In the genomic region with DNA sequence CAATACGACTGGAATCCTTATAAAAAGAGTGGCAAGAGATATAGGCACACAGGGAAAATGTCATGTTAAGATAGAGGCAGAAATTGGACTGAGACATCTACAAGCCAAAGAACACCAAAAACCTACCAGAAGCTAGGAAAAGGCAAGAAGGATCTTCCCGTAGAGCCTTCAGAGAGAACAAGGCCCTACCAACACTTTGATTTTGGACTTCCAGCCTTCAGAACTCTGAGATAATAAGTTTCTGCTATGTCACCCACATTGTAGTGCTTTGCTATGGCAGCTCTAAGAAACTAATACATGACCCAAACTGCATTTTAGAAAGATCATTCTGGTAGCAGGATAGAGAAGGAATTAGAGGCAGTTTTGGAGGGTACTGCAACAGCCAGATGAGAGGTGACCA, we compare ENCODE assay signal across 24 cellular contexts. TPM values are rescaled to one million over a fixed set of nuclear protein-coding genes. Genes with fewer than 3 reads are reported as not detected.
"Had no signal": no experiment of that assay in that cellular context is flagged by ENCODE, and none has a peak within 500 bp of the region (broad histone marks: within the 10 kb centered on the region; RNA-seq: fewer than 3 reads in every experiment).

No MANE protein-coding gene starts in this region.

- DNase-seq: immature natural killer cell; kidney; left ventricle myocardium inferior; mucosa of descending colon; naive thymus-derived CD4-positive, alpha-beta T cell; ovary; stimulated activated CD4-positive, alpha-beta T cell treated with anti-CD3 and anti-CD28 coated beads, Interleukin-12 subunit alpha, Interleukin-12 subunit beta, amount 100 ng/mL, for 4 hours; stimulated activated CD4-positive, alpha-beta T cell treated with anti-CD3 and anti-CD28 coated beads, Interleukin-15, amount 100 ng/mL, for 24 hours; stimulated activated CD4-positive, alpha-beta T cell treated with anti-CD3 and anti-CD28 coated beads, Interleukin-2, amount 100 ng/mL, for 24 hours; stimulated activated CD4-positive, alpha-beta T cell treated with anti-CD3 and anti-CD28 coated beads, Interleukin-4, amount 100 ng/mL, for 1 hour; stimulated activated naive B cell treated with anti-CD40 and anti-IgM and Interleukin-4, amounts not matched to agents 10 μg/mL and 1 μg/mL and 100 μg/mL, for 72 hours; stimulated activated naive CD8-positive, alpha-beta T cell treated with anti-CD3 and anti-CD28 coated beads, Interleukin-15, Interleukin-2, amounts not matched to agents 100 U/mL and 50 U/mL, for 24 hours; stomach; testis; thyroid gland; transverse colon; upper lobe of left lung had no signal

- ATAC-seq: mucosa of descending colon; naive thymus-derived CD4-positive, alpha-beta T cell; natural killer cell treated with Interleukin-12 subunit alpha and Interleukin-12 subunit beta and Interleukin-15 and Interleukin-18, amount 100 ng/mL, for 72 hours; stimulated activated naive CD8-positive, alpha-beta T cell treated with anti-CD3 and anti-CD28 coated beads, Interleukin-15, Interleukin-2, amounts not matched to agents 100 U/mL and 50 U/mL, for 24 hours had no signal

- H3K4me3 ChIP-seq: left ventricle myocardium inferior, lung, mucosa of descending colon, ovary, right atrium auricular region, skin epidermis, stomach, testis, thyroid gland, transverse colon, upper lobe of left lung, vagina had no signal

- H3K36me3 ChIP-seq: left ventricle myocardium inferior, ovary, right atrium auricular region, stomach, thyroid gland, transverse colon, upper lobe of left lung, vagina had no signal

- H3K27me3 Mint-ChIP-seq: naive thymus-derived CD4-positive, alpha-beta T cell; natural killer cell treated with Interleukin-12 subunit alpha and Interleukin-12 subunit beta and Interleukin-15 and Interleukin-18, amount 100 ng/mL, for 72 hours; progenitor cell of endocrine pancreas; stimulated activated naive B cell treated with anti-CD40 and anti-IgM and Interleukin-4, amounts not matched to agents 10 μg/mL and 1 μg/mL and 100 μg/mL, for 72 hours had no signal

- H3K27ac Mint-ChIP-seq: immature natural killer cell; naive thymus-derived CD4-positive, alpha-beta T cell; natural killer cell treated with Interleukin-12 subunit alpha and Interleukin-12 subunit beta and Interleukin-15 and Interleukin-18, amount 100 ng/mL, for 72 hours; progenitor cell of endocrine pancreas; stimulated activated naive B cell treated with anti-CD40 and anti-IgM and Interleukin-4, amounts not matched to agents 10 μg/mL and 1 μg/mL and 100 μg/mL, for 72 hours had no signal

- H3K27me3 ChIP-seq: ovary, right atrium auricular region, stomach, testis, thyroid gland, transverse colon, upper lobe of left lung, vagina had no signal

- H3K9me3 Mint-ChIP-seq: immature natural killer cell; naive thymus-derived CD4-positive, alpha-beta T cell; natural killer cell treated with Interleukin-12 subunit alpha and Interleukin-12 subunit beta and Interleukin-15 and Interleukin-18, amount 100 ng/mL, for 72 hours; stimulated activated naive B cell treated with anti-CD40 and anti-IgM and Interleukin-4, amounts not matched to agents 10 μg/mL and 1 μg/mL and 100 μg/mL, for 72 hours had no signal

- H3K4me3 Mint-ChIP-seq: immature natural killer cell; naive thymus-derived CD4-positive, alpha-beta T cell; natural killer cell treated with Interleukin-12 subunit alpha and Interleukin-12 subunit beta and Interleukin-15 and Interleukin-18, amount 100 ng/mL, for 72 hours; stimulated activated naive B cell treated with anti-CD40 and anti-IgM and Interleukin-4, amounts not matched to agents 10 μg/mL and 1 μg/mL and 100 μg/mL, for 72 hours had no signal

- H3K36me3 Mint-ChIP-seq: immature natural killer cell; natural killer cell treated with Interleukin-12 subunit alpha and Interleukin-12 subunit beta and Interleukin-15 and Interleukin-18, amount 100 ng/mL, for 72 hours had no signal

- H3K4me1 ChIP-seq: testis had no signal

- H3K27ac ChIP-seq: left ventricle myocardium inferior, ovary, right atrium auricular region, skin epidermis, stomach, testis, thyroid gland, transverse colon, upper lobe of left lung, vagina had no signal

- H3K9me3 ChIP-seq: left ventricle myocardium inferior, mucosa of descending colon, ovary, right atrium auricular region, stomach, testis, thyroid gland, transverse colon, upper lobe of left lung, vagina had no signal

RNA-seq across cellular contexts. Expression of a gene that starts 37.6 kb away (rescaled TPM):
- total RNA-seq: left ventricle myocardium inferior, myocyte, right atrium auricular region had no signal
